ENCODE assay signal across 1 cellular context in the genomic region with DNA sequence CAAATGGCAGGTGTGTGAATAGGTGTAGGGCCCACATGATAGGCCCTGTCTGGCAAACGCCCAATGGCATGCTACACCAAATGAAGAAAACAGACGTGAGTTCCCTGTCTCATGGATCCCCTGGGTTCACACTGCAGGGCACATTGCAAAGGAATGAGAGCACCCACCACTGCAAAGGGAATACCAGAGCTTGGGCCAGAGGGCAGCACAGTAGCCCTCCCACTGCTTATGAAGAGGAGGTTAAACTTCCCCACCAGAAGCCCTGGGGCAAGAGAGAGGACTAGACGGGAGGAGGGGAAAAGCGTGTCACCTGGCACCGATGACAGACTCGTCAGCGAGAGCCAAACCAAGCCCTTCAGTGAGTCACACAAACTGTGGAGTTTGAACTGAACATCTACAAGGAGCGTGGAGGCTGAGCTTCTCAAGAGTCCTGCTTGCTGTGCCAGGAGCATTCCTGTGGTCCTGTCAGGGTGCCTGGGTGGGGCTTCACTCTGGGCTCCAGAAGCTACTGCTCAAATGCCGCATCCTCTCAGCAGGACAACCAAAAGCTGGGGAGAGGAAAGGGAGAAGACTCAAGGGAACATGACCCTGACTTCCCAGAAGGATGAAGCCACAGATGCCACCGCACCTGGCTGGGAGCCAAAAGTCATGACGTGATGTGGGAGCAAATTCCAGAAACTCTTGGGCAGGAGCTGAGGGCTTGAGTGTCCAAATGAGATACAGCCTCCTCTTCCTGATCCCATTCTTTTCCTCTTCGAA.
A peak's percentile ranks its signal among the peaks of the same experiment; 100 is the strongest.
TF ChIP-seq lines count a peak whose summit lies in the region.

No MANE protein-coding gene starts in this region.

TF ChIP-seq in HEK293, 187 proteins besides CTCF, POLR2A, EP300 and RAD21 (continued from another document and continues in another):
- TF ChIP-seq ZNF416 (tag by site-specific recombination; IDR thresholded peaks at IDR 0.05) = no peak
- no peak for TF ChIP-seq ZNF701 (tag by site-specific recombination; IDR thresholded peaks at IDR 0.05)
- no peak for TF ChIP-seq ZNF549 (tag by site-specific recombination; IDR thresholded peaks at IDR 0.05)
- TF ChIP-seq, protein P1, sequence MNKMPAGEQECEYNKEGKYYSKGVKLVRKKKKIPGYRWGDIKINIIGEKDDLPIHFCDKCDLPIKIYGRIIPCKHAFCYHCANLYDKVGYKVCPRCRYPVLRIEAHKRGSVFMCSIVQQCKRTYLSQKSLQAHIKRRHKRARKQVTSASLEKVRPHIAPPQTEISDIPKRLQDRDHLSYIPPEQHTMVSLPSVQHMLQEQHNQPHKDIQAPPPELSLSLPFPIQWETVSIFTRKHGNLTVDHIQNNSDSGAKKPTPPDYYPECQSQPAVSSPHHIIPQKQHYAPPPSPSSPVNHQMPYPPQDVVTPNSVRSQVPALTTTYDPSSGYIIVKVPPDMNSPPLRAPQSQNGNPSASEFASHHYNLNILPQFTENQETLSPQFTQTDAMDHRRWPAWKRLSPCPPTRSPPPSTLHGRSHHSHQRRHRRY (tag by site-specific recombination; IDR thresholded peaks at IDR 0.05) = no peak
- peak; percentile 89; the same call in 1 of the 2 replicates for TF ChIP-seq ZNF544 (tag by site-specific recombination; IDR thresholded peaks at IDR 0.05)
- no peak for TF ChIP-seq KLF9 (tag by site-specific recombination; IDR thresholded peaks at IDR 0.05; ENCODE audit: low read depth)
- TF ChIP-seq ZNF202 (tag by site-specific recombination; IDR thresholded peaks at IDR 0.05; ENCODE audit: borderline replicate concordance) = no peak
- TF ChIP-seq, protein P2, sequence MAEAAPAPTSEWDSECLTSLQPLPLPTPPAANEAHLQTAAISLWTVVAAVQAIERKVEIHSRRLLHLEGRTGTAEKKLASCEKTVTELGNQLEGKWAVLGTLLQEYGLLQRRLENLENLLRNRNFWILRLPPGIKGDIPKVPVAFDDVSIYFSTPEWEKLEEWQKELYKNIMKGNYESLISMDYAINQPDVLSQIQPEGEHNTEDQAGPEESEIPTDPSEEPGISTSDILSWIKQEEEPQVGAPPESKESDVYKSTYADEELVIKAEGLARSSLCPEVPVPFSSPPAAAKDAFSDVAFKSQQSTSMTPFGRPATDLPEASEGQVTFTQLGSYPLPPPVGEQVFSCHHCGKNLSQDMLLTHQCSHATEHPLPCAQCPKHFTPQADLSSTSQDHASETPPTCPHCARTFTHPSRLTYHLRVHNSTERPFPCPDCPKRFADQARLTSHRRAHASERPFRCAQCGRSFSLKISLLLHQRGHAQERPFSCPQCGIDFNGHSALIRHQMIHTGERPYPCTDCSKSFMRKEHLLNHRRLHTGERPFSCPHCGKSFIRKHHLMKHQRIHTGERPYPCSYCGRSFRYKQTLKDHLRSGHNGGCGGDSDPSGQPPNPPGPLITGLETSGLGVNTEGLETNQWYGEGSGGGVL (tag by site-specific recombination; IDR thresholded peaks at IDR 0.05) = peak; percentile 63
- TF ChIP-seq OSR2 (tag by site-specific recombination; IDR thresholded peaks at IDR 0.05) = peak; percentile 99
- no peak for TF ChIP-seq ZNF529 (tag by site-specific recombination; IDR thresholded peaks at IDR 0.05; ENCODE audit: insufficient replicate concordance)
- TF ChIP-seq BCL11B (tag by site-specific recombination; IDR thresholded peaks at IDR 0.05; ENCODE audit: low read depth) = no peak
- TF ChIP-seq ZXDB (tag by site-specific recombination; IDR thresholded peaks at IDR 0.05) = peak; percentile 53; the same call in 1 of the 2 replicates
- TF ChIP-seq ZNF214 (tag by site-specific recombination; IDR thresholded peaks at IDR 0.05; ENCODE audit: borderline replicate concordance) = peak; percentile 61; the same call in 1 of the 2 replicates
- no peak for TF ChIP-seq MYNN (tag by site-specific recombination; IDR thresholded peaks at IDR 0.05; ENCODE audit: borderline replicate concordance)
- no peak for TF ChIP-seq ZNF423 (tag by site-specific recombination; IDR thresholded peaks at IDR 0.05)
- TF ChIP-seq ZFP3 (tag by site-specific recombination; IDR thresholded peaks at IDR 0.05; ENCODE audit: low read depth) = no peak
- no peak for TF ChIP-seq ZNF514 (tag by site-specific recombination; IDR thresholded peaks at IDR 0.05)
- no peak for TF ChIP-seq HOXC10 (CRISPR knock-in tag; IDR thresholded peaks at IDR 0.05)
- TF ChIP-seq, protein P3, sequence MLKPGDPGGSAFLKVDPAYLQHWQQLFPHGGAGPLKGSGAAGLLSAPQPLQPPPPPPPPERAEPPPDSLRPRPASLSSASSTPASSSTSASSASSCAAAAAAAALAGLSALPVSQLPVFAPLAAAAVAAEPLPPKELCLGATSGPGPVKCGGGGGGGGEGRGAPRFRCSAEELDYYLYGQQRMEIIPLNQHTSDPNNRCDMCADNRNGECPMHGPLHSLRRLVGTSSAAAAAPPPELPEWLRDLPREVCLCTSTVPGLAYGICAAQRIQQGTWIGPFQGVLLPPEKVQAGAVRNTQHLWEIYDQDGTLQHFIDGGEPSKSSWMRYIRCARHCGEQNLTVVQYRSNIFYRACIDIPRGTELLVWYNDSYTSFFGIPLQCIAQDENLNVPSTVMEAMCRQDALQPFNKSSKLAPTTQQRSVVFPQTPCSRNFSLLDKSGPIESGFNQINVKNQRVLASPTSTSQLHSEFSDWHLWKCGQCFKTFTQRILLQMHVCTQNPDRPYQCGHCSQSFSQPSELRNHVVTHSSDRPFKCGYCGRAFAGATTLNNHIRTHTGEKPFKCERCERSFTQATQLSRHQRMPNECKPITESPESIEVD (tag by site-specific recombination; IDR thresholded peaks at IDR 0.05) = no peak
- peak; percentile 32 for TF ChIP-seq MZF1 (tag by site-specific recombination; IDR thresholded peaks at IDR 0.05; ENCODE audit: borderline replicate concordance)
- TF ChIP-seq ZNF114 (tag by site-specific recombination; IDR thresholded peaks at IDR 0.05) = no peak
- TF ChIP-seq, protein P4, sequence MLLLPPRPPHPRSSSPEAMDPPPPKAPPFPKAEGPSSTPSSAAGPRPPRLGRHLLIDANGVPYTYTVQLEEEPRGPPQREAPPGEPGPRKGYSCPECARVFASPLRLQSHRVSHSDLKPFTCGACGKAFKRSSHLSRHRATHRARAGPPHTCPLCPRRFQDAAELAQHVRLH (tag by site-specific recombination; IDR thresholded peaks at IDR 0.05) = no peak
- peak; percentile 33 for TF ChIP-seq SP3 (tag by site-specific recombination; IDR thresholded peaks at IDR 0.05)
- TF ChIP-seq ZNF677 (tag by site-specific recombination; IDR thresholded peaks at IDR 0.05) = no peak
- TF ChIP-seq, protein P5, sequence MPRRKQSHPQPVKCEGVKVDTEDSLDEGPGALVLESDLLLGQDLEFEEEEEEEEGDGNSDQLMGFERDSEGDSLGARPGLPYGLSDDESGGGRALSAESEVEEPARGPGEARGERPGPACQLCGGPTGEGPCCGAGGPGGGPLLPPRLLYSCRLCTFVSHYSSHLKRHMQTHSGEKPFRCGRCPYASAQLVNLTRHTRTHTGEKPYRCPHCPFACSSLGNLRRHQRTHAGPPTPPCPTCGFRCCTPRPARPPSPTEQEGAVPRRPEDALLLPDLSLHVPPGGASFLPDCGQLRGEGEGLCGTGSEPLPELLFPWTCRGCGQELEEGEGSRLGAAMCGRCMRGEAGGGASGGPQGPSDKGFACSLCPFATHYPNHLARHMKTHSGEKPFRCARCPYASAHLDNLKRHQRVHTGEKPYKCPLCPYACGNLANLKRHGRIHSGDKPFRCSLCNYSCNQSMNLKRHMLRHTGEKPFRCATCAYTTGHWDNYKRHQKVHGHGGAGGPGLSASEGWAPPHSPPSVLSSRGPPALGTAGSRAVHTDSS (tag by site-specific recombination; IDR thresholded peaks at IDR 0.05) = no peak
- TF ChIP-seq, protein P6, sequence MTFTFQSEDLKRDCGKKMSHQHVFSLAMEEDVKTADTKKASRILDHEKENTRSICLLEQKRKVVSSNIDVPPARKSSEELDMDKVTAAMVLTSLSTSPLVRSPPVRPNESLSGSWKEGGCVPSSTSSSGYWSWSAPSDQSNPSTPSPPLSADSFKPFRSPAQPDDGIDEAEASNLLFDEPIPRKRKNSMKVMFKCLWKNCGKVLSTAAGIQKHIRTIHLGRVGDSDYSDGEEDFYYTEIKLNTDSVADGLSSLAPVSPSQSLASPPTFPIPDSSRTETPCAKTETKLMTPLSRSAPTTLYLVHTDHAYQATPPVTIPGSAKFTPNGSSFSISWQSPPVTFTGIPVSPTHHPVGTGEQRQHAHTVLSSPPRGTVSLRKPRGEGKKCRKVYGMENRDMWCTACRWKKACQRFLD (tag by site-specific recombination; IDR thresholded peaks at IDR 0.05) = no peak
- TF ChIP-seq ZNF221 (tag by site-specific recombination; IDR thresholded peaks at IDR 0.05; ENCODE audit: borderline replicate concordance) = no peak; the same call in 1 of the 2 replicates
- TF ChIP-seq, protein P7, sequence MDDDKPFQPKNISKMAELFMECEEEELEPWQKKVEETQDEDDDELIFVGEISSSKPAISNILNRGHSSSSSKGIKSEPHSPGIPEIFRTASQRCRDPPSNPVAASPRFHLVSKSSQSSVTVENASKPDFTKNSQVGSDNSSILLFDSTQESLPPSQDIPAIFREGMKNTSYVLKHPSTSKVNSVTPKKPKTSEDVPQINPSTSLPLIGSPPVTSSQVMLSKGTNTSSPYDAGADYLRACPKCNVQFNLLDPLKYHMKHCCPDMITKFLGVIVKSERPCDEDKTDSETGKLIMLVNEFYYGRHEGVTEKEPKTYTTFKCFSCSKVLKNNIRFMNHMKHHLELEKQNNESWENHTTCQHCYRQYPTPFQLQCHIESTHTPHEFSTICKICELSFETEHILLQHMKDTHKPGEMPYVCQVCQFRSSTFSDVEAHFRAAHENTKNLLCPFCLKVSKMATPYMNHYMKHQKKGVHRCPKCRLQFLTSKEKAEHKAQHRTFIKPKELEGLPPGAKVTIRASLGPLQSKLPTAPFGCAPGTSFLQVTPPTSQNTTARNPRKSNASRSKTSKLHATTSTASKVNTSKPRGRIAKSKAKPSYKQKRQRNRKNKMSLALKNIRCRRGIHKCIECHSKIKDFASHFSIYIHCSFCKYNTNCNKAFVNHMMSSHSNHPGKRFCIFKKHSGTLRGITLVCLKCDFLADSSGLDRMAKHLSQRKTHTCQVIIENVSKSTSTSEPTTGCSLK (tag by site-specific recombination; IDR thresholded peaks at IDR 0.05) = no peak
- no peak for TF ChIP-seq ZNF311 (tag by site-specific recombination; IDR thresholded peaks at IDR 0.05; ENCODE audit: borderline replicate concordance)
- TF ChIP-seq ZNF843 (tag by site-specific recombination; IDR thresholded peaks at IDR 0.05) = peak; percentile 52; the same call in 1 of the 2 replicates
- TF ChIP-seq ZNF169 (tag by site-specific recombination; IDR thresholded peaks at IDR 0.05) = no peak
- TF ChIP-seq ZBTB8A (tag by site-specific recombination; IDR thresholded peaks at IDR 0.05) = no peak
- TF ChIP-seq, protein P8, sequence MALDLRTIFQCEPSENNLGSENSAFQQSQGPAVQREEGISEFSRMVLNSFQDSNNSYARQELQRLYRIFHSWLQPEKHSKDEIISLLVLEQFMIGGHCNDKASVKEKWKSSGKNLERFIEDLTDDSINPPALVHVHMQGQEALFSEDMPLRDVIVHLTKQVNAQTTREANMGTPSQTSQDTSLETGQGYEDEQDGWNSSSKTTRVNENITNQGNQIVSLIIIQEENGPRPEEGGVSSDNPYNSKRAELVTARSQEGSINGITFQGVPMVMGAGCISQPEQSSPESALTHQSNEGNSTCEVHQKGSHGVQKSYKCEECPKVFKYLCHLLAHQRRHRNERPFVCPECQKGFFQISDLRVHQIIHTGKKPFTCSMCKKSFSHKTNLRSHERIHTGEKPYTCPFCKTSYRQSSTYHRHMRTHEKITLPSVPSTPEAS (tag by site-specific recombination; IDR thresholded peaks at IDR 0.05) = no peak
- TF ChIP-seq ZNF747 (tag by site-specific recombination; IDR thresholded peaks at IDR 0.05) = no peak
- TF ChIP-seq ZNF596 (tag by site-specific recombination; IDR thresholded peaks at IDR 0.05) = no peak
- no peak for TF ChIP-seq ZNF155 (tag by site-specific recombination; IDR thresholded peaks at IDR 0.05)
- TF ChIP-seq ZNF404 (tag by site-specific recombination; IDR thresholded peaks at IDR 0.05) = no peak
- no peak for TF ChIP-seq REPIN1 (tag by site-specific recombination; IDR thresholded peaks at IDR 0.05; ENCODE audit: low read depth)
- TF ChIP-seq ZNF19 (tag by site-specific recombination; IDR thresholded peaks at IDR 0.05; ENCODE audit: low read depth) = no peak
- TF ChIP-seq ZNF791 (tag by site-specific recombination; IDR thresholded peaks at IDR 0.05) = no peak
- no peak for TF ChIP-seq ZNF658 (tag by site-specific recombination; IDR thresholded peaks at IDR 0.05)
- TF ChIP-seq ZBTB21 (tag by site-specific recombination; IDR thresholded peaks at IDR 0.05) = peak; percentile 97
- TF ChIP-seq ZNF555 (tag by site-specific recombination; conservative IDR thresholded peaks at IDR 0.05) = no peak
- TF ChIP-seq ZNF473 (tag by site-specific recombination; IDR thresholded peaks at IDR 0.05) = no peak; the same call in 1 of the 2 replicates
- TF ChIP-seq GLIS1 (tag by site-specific recombination; IDR thresholded peaks at IDR 0.05) = peak; percentile 68
- TF ChIP-seq KLF8 (tag by site-specific recombination; IDR thresholded peaks at IDR 0.05) = peak; percentile 75
- TF ChIP-seq ZBTB48 (tag by site-specific recombination; IDR thresholded peaks at IDR 0.05) = peak; percentile 95
- TF ChIP-seq ZNF610 (tag by site-specific recombination; IDR thresholded peaks at IDR 0.05; ENCODE audit: borderline replicate concordance) = no peak
- peak; percentile 84 for TF ChIP-seq ZNF394 (tag by site-specific recombination; IDR thresholded peaks at IDR 0.05; ENCODE audit: borderline replicate concordance)
- no peak for TF ChIP-seq ZNF138 (tag by site-specific recombination; IDR thresholded peaks at IDR 0.05; ENCODE audit: borderline replicate concordance)
- 0 out of 2 replicates have a peak, but pooled peaks have one; percentile 16 for TF ChIP-seq ZNF112 (tag by site-specific recombination; IDR thresholded peaks at IDR 0.05)
- no peak for TF ChIP-seq TCF7L2 (IDR thresholded peaks at IDR 0.05; ENCODE audit: borderline replicate concordance, low read depth, low read length)
- TF ChIP-seq RBAK (tag by site-specific recombination; IDR thresholded peaks at IDR 0.05) = no peak
- peak; percentile 97 for TF ChIP-seq ZBTB17 (tag by site-specific recombination; IDR thresholded peaks at IDR 0.05)
- TF ChIP-seq, protein P9, sequence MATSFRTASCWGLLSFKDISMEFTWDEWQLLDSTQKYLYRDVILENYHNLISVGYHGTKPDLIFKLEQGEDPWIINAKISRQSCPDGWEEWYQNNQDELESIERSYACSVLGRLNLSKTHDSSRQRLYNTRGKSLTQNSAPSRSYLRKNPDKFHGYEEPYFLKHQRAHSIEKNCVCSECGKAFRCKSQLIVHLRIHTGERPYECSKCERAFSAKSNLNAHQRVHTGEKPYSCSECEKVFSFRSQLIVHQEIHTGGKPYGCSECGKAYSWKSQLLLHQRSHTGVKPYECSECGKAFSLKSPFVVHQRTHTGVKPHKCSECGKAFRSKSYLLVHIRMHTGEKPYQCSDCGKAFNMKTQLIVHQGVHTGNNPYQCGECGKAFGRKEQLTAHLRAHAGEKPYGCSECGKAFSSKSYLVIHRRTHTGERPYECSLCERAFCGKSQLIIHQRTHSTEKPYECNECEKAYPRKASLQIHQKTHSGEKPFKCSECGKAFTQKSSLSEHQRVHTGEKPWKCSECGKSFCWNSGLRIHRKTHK (tag by site-specific recombination; IDR thresholded peaks at IDR 0.05) = no peak
- no peak for TF ChIP-seq ZBTB7A (tag by site-specific recombination; IDR thresholded peaks at IDR 0.05; ENCODE audit: low read depth)
- no peak for TF ChIP-seq ZNF266 (tag by site-specific recombination; IDR thresholded peaks at IDR 0.05; ENCODE audit: low read depth)
- no peak for TF ChIP-seq ZNF426 (tag by site-specific recombination; IDR thresholded peaks at IDR 0.05)
- no peak for TF ChIP-seq HOXA7 (CRISPR knock-in tag; IDR thresholded peaks at IDR 0.05; ENCODE audit: borderline replicate concordance)
- TF ChIP-seq ZNF302 (tag by site-specific recombination; IDR thresholded peaks at IDR 0.05; ENCODE audit: low read depth) = no peak
